ENCODE assay signal across 12 cellular contexts in genomic region chr10:89431977-89432376, GRCh38. TPM values are rescaled to one million over a fixed set of nuclear protein-coding genes. Genes with fewer than 3 reads are reported as not detected.
DNase-seq lines count a peak whose midpoint lies in the region; ATAC-seq, FAIRE-seq and TF ChIP-seq lines count a peak whose summit lies in the region.
"Had no signal": no experiment of that assay in that cellular context is flagged by ENCODE, and none has a peak within 500 bp of the region (broad histone marks: within the 10 kb centered on the region; RNA-seq: fewer than 3 reads in every experiment).

No MANE protein-coding gene starts in this region.

- DNase-seq in NCI-H510A treated with DMSO at 0.1 percent for 48 hours (lab: John Stamatoyannopoulos, UW) (peak; percentile 4), NCI-H510A (lab: John Stamatoyannopoulos, UW) (no peak), astrocyte (ENCODE audit: low read depth) (peak; percentile 81), type B pancreatic cell (ENCODE audit: extremely low spot score, unreplicated experiment) (no peak), D341Med (ENCODE audit: low spot score) (no peak)
- DNase-seq: activated CD8-positive, alpha-beta memory T cell treated with anti-CD3 and anti-CD28 coated beads, Interleukin-2, amount 10 ng/mL, durations not matched to agents 7 days and 5 days; erythroblast; T-helper 9 cell had no signal

- H3K4me2 ChIP-seq in astrocyte (ENCODE audit: low read length): peak overlapping the region; percentile 64

- no peaks in the 10 kb centered on the region for H3K36me3 Mint-ChIP-seq in astrocyte (ENCODE audit: low read depth, unreplicated experiment)
- H3K36me3 Mint-ChIP-seq in type B pancreatic cell: no peaks in the 10 kb centered on the region
- H3K36me3 Mint-ChIP-seq: activated CD8-positive, alpha-beta memory T cell treated with anti-CD3 and anti-CD28 coated beads, Interleukin-2, amount 10 ng/mL, durations not matched to agents 7 days and 5 days had no signal

- no peaks in the 10 kb centered on the region for H3K79me2 ChIP-seq in astrocyte (ENCODE audit: insufficient read depth, low read length)

- peaks cover 27% of the 10 kb centered on the region for H3K4me1 ChIP-seq in astrocyte (ENCODE audit: insufficient read depth, low read length)

- no peak overlapping the region for H2AFZ ChIP-seq in astrocyte (ENCODE audit: low read depth, low read length)

- H3K4me3 ChIP-seq in astrocyte (ENCODE audit: insufficient read depth, low read depth, low read length): no peak overlapping the region

- no peaks in the 10 kb centered on the region for H3K36me3 ChIP-seq in astrocyte (ENCODE audit: insufficient read depth, low read length)

- H3K27ac ChIP-seq in astrocyte (ENCODE audit: low read depth, low read length): no peak overlapping the region

- ATAC-seq in GM21786 (IDR thresholded peaks at IDR 0.05; ENCODE audit: unreplicated experiment) (no peak), HG03457 (IDR thresholded peaks at IDR 0.05; ENCODE audit: unreplicated experiment) (no peak)
- ATAC-seq: activated CD8-positive, alpha-beta memory T cell treated with anti-CD3 and anti-CD28 coated beads, Interleukin-2, amount 10 ng/mL, durations not matched to agents 7 days and 5 days had no signal

- no peaks in the 10 kb centered on the region for H3K9me3 Mint-ChIP-seq in astrocyte (ENCODE audit: unreplicated experiment)
- H3K9me3 Mint-ChIP-seq in type B pancreatic cell: no peaks in the 10 kb centered on the region

- no peaks in the 10 kb centered on the region for H3K27me3 Mint-ChIP-seq in astrocyte (ENCODE audit: low read depth, unreplicated experiment)
- H3K27me3 Mint-ChIP-seq in type B pancreatic cell: no peaks in the 10 kb centered on the region

- H3K27ac Mint-ChIP-seq in astrocyte (ENCODE audit: unreplicated experiment) (peak overlapping the region; percentile 16), type B pancreatic cell (peak overlapping the region; percentile 18)
- H3K27ac Mint-ChIP-seq: activated CD8-positive, alpha-beta memory T cell treated with anti-CD3 and anti-CD28 coated beads, Interleukin-2, amount 10 ng/mL, durations not matched to agents 7 days and 5 days had no signal

- TF ChIP-seq CTCF in astrocyte (IDR thresholded peaks at IDR 0.05; ENCODE audit: insufficient read depth, low read depth, low read length) (no peak), type B pancreatic cell (conservative IDR thresholded peaks at IDR 0.05) (no peak)

- H3K9ac ChIP-seq in astrocyte (ENCODE audit: low read length): no peak overlapping the region

- H3K27me3 ChIP-seq in astrocyte (ENCODE audit: insufficient read depth, low read length): no peaks in the 10 kb centered on the region

- no peaks in the 10 kb centered on the region for H3K9me3 ChIP-seq in astrocyte (ENCODE audit: insufficient read depth, low read depth, low read length)

- H3K4me1 Mint-ChIP-seq in astrocyte (ENCODE audit: low read depth, unreplicated experiment) (peaks cover 20% of the 10 kb centered on the region), type B pancreatic cell (ENCODE audit: unreplicated experiment) (peaks cover 6% of the 10 kb centered on the region)
- H3K4me1 Mint-ChIP-seq: activated CD8-positive, alpha-beta memory T cell treated with anti-CD3 and anti-CD28 coated beads, Interleukin-2, amount 10 ng/mL, durations not matched to agents 7 days and 5 days had no signal

- no peaks in the 10 kb centered on the region for H4K20me1 ChIP-seq in astrocyte (ENCODE audit: insufficient read depth, low read length)

- H3K4me3 Mint-ChIP-seq in astrocyte (ENCODE audit: unreplicated experiment) (no peak overlapping the region), type B pancreatic cell (no peak overlapping the region)
- H3K4me3 Mint-ChIP-seq: activated CD8-positive, alpha-beta memory T cell treated with anti-CD3 and anti-CD28 coated beads, Interleukin-2, amount 10 ng/mL, durations not matched to agents 7 days and 5 days had no signal

- FAIRE-seq in astrocyte (lab: Jason Lieb, UNC) (peak; percentile 62), islet of Langerhans (lab: Jason Lieb, UNC) (peak; percentile 56)
- FAIRE-seq: G401.6 had no signal

RNA-seq across cellular contexts. Expression of gene IFIT5, which starts 17.6 kb away (rescaled TPM):
- 42.9 and 44.7 TPM in 2 replicates for total RNA-seq in astrocyte
- 9.4 and 11.0 TPM in 2 replicates for total RNA-seq in type B pancreatic cell (ENCODE audit: low replicate concordance)

RNA-seq across cellular contexts. Expression of gene IFIT1, which starts 39.6 kb away (rescaled TPM):
- total RNA-seq in astrocyte (335 and 375 TPM in 2 replicates), type B pancreatic cell (ENCODE audit: low replicate concordance) (4.4 and 6.0 TPM in 2 replicates)

RNA-seq across cellular contexts. Expression of gene IFIT1B, which starts 54.1 kb away (rescaled TPM):
- total RNA-seq in astrocyte (not detected in 2 replicates), type B pancreatic cell (ENCODE audit: low replicate concordance) (not detected in 2 replicates)

Comparison
In these comparisons a context has a peak if more than half of its experiments do, and no peak if none do; other contexts are left out.
1. DNase-seq: peak in NCI-H510A treated with DMSO at 0.1 percent for 48 hours (single experiment) and astrocyte (single experiment); none in NCI-H510A (single experiment), type B pancreatic cell (single experiment) and D341Med (single experiment).
2. RNA of gene IFIT1, which starts 39.6 kb away (total RNA-seq): 335 to 375 TPM in astrocyte; 4.4 to 6.0 TPM in type B pancreatic cell; every median in the first group is over 10 times any median in the second.